Comparison of ENCODE assay signal across 25 cellular contexts in the genomic region with DNA sequence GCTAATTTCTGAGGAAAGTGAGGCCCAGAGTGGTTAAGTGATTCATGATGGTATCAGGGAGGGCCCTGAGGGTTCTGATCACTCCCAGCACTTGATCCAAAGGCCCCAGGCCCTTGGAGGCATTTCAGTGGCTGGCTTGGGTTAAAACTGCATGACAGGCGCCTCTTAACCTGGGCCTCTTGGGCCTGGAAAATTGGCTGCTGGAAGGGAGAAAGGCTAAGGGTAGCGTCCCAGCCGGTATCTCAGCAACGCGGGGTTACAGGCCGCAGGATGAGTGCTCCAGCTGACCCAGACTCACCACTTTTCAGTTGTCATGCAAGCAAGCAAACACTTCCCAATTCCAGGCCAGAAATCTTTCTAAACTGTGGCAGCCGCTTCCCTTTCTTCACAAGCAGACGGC.
DNase-seq lines count a peak whose midpoint lies in the region; ATAC-seq, FAIRE-seq and TF ChIP-seq lines count a peak whose summit lies in the region.
"Had no signal": no experiment of that assay in that cellular context is flagged by ENCODE, and none has a peak within 500 bp of the region (broad histone marks: within the 10 kb centered on the region; RNA-seq: fewer than 3 reads in every experiment).

No MANE protein-coding gene starts in this region.

- H3K4me1 ChIP-seq in endocrine pancreas (ENCODE audit: control insufficient read depth, insufficient read depth, low read length) (no peaks in the 10 kb centered on the region), mucosa of descending colon (ENCODE audit: low read depth) (no peaks in the 10 kb centered on the region)
- H3K4me1 ChIP-seq: HAP-1, left ventricle myocardium inferior, stomach had no signal

- no peaks in the 10 kb centered on the region for H3K36me3 ChIP-seq in H7 (replicated peaks; ENCODE audit: control insufficient read depth, insufficient read depth, low read length)
- H3K36me3 ChIP-seq in endocrine pancreas (ENCODE audit: control insufficient read depth, insufficient read depth, low read length): no peaks in the 10 kb centered on the region
- H3K36me3 ChIP-seq in mucosa of descending colon (ENCODE audit: low read depth): no peaks in the 10 kb centered on the region
- H3K36me3 ChIP-seq: esophagus squamous epithelium, HAP-1, left ventricle myocardium inferior, stomach had no signal

- TF ChIP-seq CTCF in mucosa of descending colon (IDR thresholded peaks at IDR 0.05): no peak

- no peaks in the 10 kb centered on the region for H3K9me3 ChIP-seq in endocrine pancreas (ENCODE audit: control insufficient read depth, low read length)
- H3K9me3 ChIP-seq in mucosa of descending colon: no peaks in the 10 kb centered on the region
- H3K9me3 ChIP-seq: esophagus squamous epithelium, HAP-1, left ventricle myocardium inferior, stomach had no signal

- TF ChIP-seq POLR2A in H54 (IDR thresholded peaks at IDR 0.05; ENCODE audit: low read depth, low read length): no peak

- no peaks in the 10 kb centered on the region for H3K27me3 ChIP-seq in H7 (ENCODE audit: control insufficient read depth, insufficient read depth, low read length)
- H3K27me3 ChIP-seq in endocrine pancreas (ENCODE audit: control insufficient read depth, insufficient read depth, low read length): no peaks in the 10 kb centered on the region
- H3K27me3 ChIP-seq: stomach had no signal

- H3K4me3 ChIP-seq in H7 (ENCODE audit: insufficient read depth, low read depth, low read length): no peak overlapping the region
- peak overlapping the region; percentile 11 for H3K4me3 ChIP-seq in endocrine pancreas (ENCODE audit: control insufficient read depth, insufficient read depth, low read length)
- no peak overlapping the region for H3K4me3 ChIP-seq in mucosa of descending colon
- H3K4me3 ChIP-seq: esophagus squamous epithelium, HAP-1, left ventricle myocardium inferior, stomach had no signal

- FAIRE-seq in H54 (lab: Jason Lieb, UNC): no peak
- FAIRE-seq: A204.1, astrocyte, G401.6 had no signal

- peak; percentile 54 for DNase-seq in AG08395 (ENCODE audit: low spot score)
- DNase-seq in H7: peak; percentile 37
- DNase-seq in mucosa of descending colon: peak in 1 of 3 donors; percentile 7
- DNase-seq in dedifferentiated amniotic fluid mesenchymal stem cell (ENCODE audit: extremely low spot score): no peak
- no peak for DNase-seq in H54 (ENCODE audit: insufficient read length, low spot score)
- DNase-seq: activated CD4-positive, alpha-beta T cell treated with anti-CD3 and anti-CD28 coated beads for 1 hour; activated CD8-positive, alpha-beta memory T cell treated with anti-CD3 and anti-CD28 coated beads for 24 hours; activated T-cell treated with anti-CD3 and anti-CD28 coated beads, Interleukin-2, amount 50 U/mL, for 4 hours; cerebellar nuclear complex; effector CD8-positive, alpha-beta T cell; esophagus squamous epithelium; left ventricle myocardium inferior; NCI-H1417 treated with DMSO at 0.1 percent for 48 hours; NCI-H2107; NCI-H510A treated with DMSO at 0.1 percent for 48 hours; stimulated activated CD4-positive, alpha-beta T cell treated with anti-CD3 and anti-CD28 coated beads, Interleukin-4, amount 100 ng/mL, for 1 hour; stomach; SW 1271 had no signal

- ATAC-seq in mucosa of descending colon (peak; percentile 19), HG03342 (IDR thresholded peaks at IDR 0.05; ENCODE audit: unreplicated experiment) (no peak), HG02610 (IDR thresholded peaks at IDR 0.05; ENCODE audit: unreplicated experiment) (no peak)
- ATAC-seq: activated T-cell treated with anti-CD3 and anti-CD28 coated beads, Interleukin-2, amount 50 U/mL, for 4 hours had no signal

- intact Hi-C loops in mucosa of descending colon (cut with DNase I, micrococcal nuclease): loop anchor here in 1 of 2 donors (10.0 kb wide), 1 partner anchor 58 kb away; no protein-coding TSS in a partner anchor

- H3K9ac ChIP-seq in endocrine pancreas (ENCODE audit: control insufficient read depth, insufficient read depth, low read length): no peak overlapping the region

Comparison
In these comparisons a context has a peak if more than half of its experiments do, and no peak if none do; other contexts are left out.
1. DNase-seq: peak in AG08395 (single experiment) and H7 (single experiment); none in dedifferentiated amniotic fluid mesenchymal stem cell (single experiment) and H54 (single experiment).